16 cellular contexts compared by ENCODE assay signal in genomic region chr7:127798769-127799372, GRCh38.
"Had no signal": no experiment of that assay in that cellular context is flagged by ENCODE, and none has a peak within 500 bp of the region (broad histone marks: within the 10 kb centered on the region; RNA-seq: fewer than 3 reads in every experiment).

No MANE protein-coding gene starts in this region.

- ATAC-seq: natural killer cell; stimulated activated naive B cell treated with anti-CD40 and anti-IgM and Interleukin-4, amounts not matched to agents 10 μg/mL and 1 μg/mL and 100 μg/mL, for 72 hours had no signal

- H3K4me3 ChIP-seq: cardiac muscle cell, dorsolateral prefrontal cortex, sigmoid colon, spleen, thoracic aorta, upper lobe of right lung had no signal

- DNase-seq: activated B cell treated with CpG ODN at 0.5 μM for 24 hours; activated CD4-positive, alpha-beta memory T cell treated with anti-CD3 and anti-CD28 coated beads for 36 hours; activated CD4-positive, alpha-beta T cell treated with anti-CD3 and anti-CD28 coated beads for 4 hours; activated gamma-delta T cell treated with Interleukin-2 at 50 U/mL for 16 hours; activated T-cell treated with anti-CD3 and anti-CD28 coated beads for 4 hours; amniotic stem cell; dorsolateral prefrontal cortex; mesendoderm; natural killer cell; spleen; stimulated activated naive B cell treated with anti-CD40 and anti-IgM and Interleukin-4, amounts not matched to agents 10 μg/mL and 1 μg/mL and 100 μg/mL, for 72 hours; upper lobe of right lung had no signal

- H3K9me3 ChIP-seq: sigmoid colon, spleen, thoracic aorta, upper lobe of right lung had no signal

- H3K27ac ChIP-seq: cardiac muscle cell, parathyroid adenoma, sigmoid colon, spleen, thoracic aorta, upper lobe of right lung had no signal

- H3K27me3 ChIP-seq: cardiac muscle cell, dorsolateral prefrontal cortex, sigmoid colon, spleen, upper lobe of right lung had no signal

- H3K36me3 ChIP-seq: cardiac muscle cell, sigmoid colon, thoracic aorta, upper lobe of right lung had no signal
